In the genomic region with DNA sequence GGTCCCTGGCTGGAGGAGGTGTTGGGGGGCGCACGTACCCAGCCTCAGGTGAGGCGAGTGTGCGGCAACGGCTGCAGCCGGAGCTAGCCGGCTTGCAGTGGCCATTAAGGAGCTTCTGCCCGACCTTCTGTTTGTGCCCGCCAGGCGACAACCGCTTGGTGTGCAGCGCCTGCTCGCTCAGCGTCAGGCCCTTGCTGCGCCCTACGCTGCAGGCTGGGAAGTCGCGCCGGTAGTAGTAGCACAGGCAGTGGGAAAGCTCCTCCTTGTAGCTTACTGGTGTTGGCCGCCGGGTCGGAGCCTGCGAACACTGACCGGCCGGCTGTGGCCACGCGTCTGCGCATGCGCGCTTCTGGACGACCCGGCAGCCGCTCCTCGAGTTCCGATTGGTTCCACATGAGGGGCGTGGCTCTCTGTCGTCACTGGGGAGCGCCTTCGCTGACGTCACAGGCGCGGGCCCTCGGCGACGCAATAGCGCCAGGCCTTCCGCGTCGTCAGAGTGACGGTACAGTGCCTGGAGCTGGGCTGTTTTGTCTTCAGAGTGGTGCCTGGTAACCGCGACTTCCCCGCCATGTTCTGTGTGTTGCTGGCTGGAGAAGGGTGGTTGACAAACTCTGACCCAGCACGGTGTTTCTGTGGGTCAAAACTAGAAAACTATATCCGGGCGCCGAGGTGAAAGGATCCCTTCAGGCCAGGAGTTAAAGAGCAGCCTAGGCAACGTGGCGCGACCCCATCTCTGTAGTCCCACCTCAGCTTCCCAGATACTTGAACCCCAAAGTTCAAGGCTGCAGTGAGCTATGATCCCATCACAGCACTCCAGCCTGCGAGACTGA, we compare ENCODE assay signal across 8 cellular contexts.
DNase-seq lines count a peak whose midpoint lies in the region; ATAC-seq and TF ChIP-seq lines count a peak whose summit lies in the region.

No MANE protein-coding gene starts in this region.

- H3K4me3 ChIP-seq in GM12875 (ENCODE audit: low read depth, low read length): peak overlapping the region; percentile 100
- H3K4me3 ChIP-seq in urinary bladder (ENCODE audit: low read depth, low read length): peak overlapping the region; percentile 75

- H3K27ac Mint-ChIP-seq in progenitor cell of endocrine pancreas: peak overlapping the region; percentile 100

- no peaks in the 10 kb centered on the region for H3K36me3 Mint-ChIP-seq in progenitor cell of endocrine pancreas (ENCODE audit: insufficient read depth)

- no peaks in the 10 kb centered on the region for H3K4me1 ChIP-seq in urinary bladder (ENCODE audit: insufficient read depth)

- peak; percentile 98 for ATAC-seq in HG02798 (IDR thresholded peaks at IDR 0.05; ENCODE audit: poor library complexity, unreplicated experiment)
- ATAC-seq in left cardiac atrium: peak; percentile 99

- H3K27me3 Mint-ChIP-seq in progenitor cell of endocrine pancreas: no peaks in the 10 kb centered on the region

- peak overlapping the region; percentile 90 for H3K27ac ChIP-seq in urinary bladder (ENCODE audit: low read depth)

- no peaks in the 10 kb centered on the region for H3K36me3 ChIP-seq in urinary bladder (ENCODE audit: insufficient read depth)

- TF ChIP-seq CTCF in GM12875 (IDR thresholded peaks at IDR 0.05; ENCODE audit: borderline replicate concordance, insufficient read depth, low read depth, low read length): peak; percentile 63
- peak; percentile 41 for TF ChIP-seq CTCF in progenitor cell of endocrine pancreas (IDR thresholded peaks at IDR 0.05; ENCODE audit: unreplicated experiment)

- no peaks in the 10 kb centered on the region for H3K9me3 Mint-ChIP-seq in progenitor cell of endocrine pancreas (ENCODE audit: low read depth)

- WGBS in urinary bladder: under 1% methylated on average over 61 of the region's 61 CpGs

- H3K4me3 Mint-ChIP-seq in progenitor cell of endocrine pancreas (ENCODE audit: low read depth): peak overlapping the region; percentile 95

- intact Hi-C loops in left cardiac atrium (cut with DNase I): no loop called here

- DNase-seq in NCI-H1436 (lab: John Stamatoyannopoulos, UW): peak; percentile 95
- DNase-seq in T follicular helper cell (ENCODE audit: low read depth): peak; percentile 99
- peak; percentile 94 for DNase-seq in amniotic epithelial cell (ENCODE audit: low read depth)
- DNase-seq in left cardiac atrium: peak; percentile 99
- DNase-seq in progenitor cell of endocrine pancreas (ENCODE audit: low spot score, unreplicated experiment): peak; percentile 99

- H3K4me1 Mint-ChIP-seq in progenitor cell of endocrine pancreas (ENCODE audit: low read depth): peaks cover 22% of the 10 kb centered on the region

Comparison
In these comparisons a context has a peak if more than half of its experiments do, and no peak if none do; other contexts are left out.
1. Peak in every context shown above with its lines: DNase-seq, ATAC-seq, H3K4me3 ChIP-seq and H3K27ac ChIP-seq.